In genomic region chr5:112921833-112922817, GRCh38 we compare ENCODE assay signal across 1 cellular context.
TF ChIP-seq lines count a peak whose summit lies in the region.

TSS of gene REEP5 (minus strand) at chr5:112922227. CDS start at chr5:112922190, 37 bp downstream.

TF ChIP-seq in K562, 482 proteins besides CTCF, POLR2A, EP300 and RAD21 (continued from another document and continues in another):
- no peak for TF ChIP-seq MGA (IDR thresholded peaks at IDR 0.05)
- TF ChIP-seq TRIM28 (IDR thresholded peaks at IDR 0.05), result no peak
- no peak for TF ChIP-seq KAT8 (IDR thresholded peaks at IDR 0.05; ENCODE audit: low read depth)
- no peak for TF ChIP-seq ZNF830 (CRISPR knock-in tag; IDR thresholded peaks at IDR 0.05)
- TF ChIP-seq CBX1 (IDR thresholded peaks at IDR 0.05; ENCODE audit: low read depth), result peak; percentile 50
- TF ChIP-seq ZNF696 (CRISPR knock-in tag; conservative IDR thresholded peaks at IDR 0.05), result no peak
- no peak for TF ChIP-seq RAD51 (IDR thresholded peaks at IDR 0.05; ENCODE audit: borderline replicate concordance, low read depth)
- peak; percentile 97 for TF ChIP-seq ZBTB7A (IDR thresholded peaks at IDR 0.05; ENCODE audit: borderline replicate concordance, control insufficient read depth, low read depth, low read length)
- TF ChIP-seq THAP7 (CRISPR knock-in tag; IDR thresholded peaks at IDR 0.05), result no peak
- no peak for TF ChIP-seq ZFP36 (IDR thresholded peaks at IDR 0.05; ENCODE audit: low read depth, low read length, partially characterized antibody)
- no peak for TF ChIP-seq HEY1 (CRISPR knock-in tag; IDR thresholded peaks at IDR 0.05; ENCODE audit: borderline replicate concordance)
- no peak for TF ChIP-seq TAF9B (IDR thresholded peaks at IDR 0.05; ENCODE audit: partially characterized antibody)
- no peak for TF ChIP-seq RBM39 (optimal IDR thresholded peaks at IDR 0.05; ENCODE audit: low read depth, low read length)
- TF ChIP-seq MCM7 (IDR thresholded peaks at IDR 0.05), result no peak
- TF ChIP-seq TEAD1 (CRISPR knock-in tag; IDR thresholded peaks at IDR 0.05), result peak in 1 of 2 experiments; percentile 60; a peak in 1 of 4 replicates
- TF ChIP-seq HMGXB4 (CRISPR knock-in tag; IDR thresholded peaks at IDR 0.05), result peak; percentile 79; the same call in 1 of the 2 replicates
- no peak for TF ChIP-seq TCFL5 (CRISPR knock-in tag; conservative IDR thresholded peaks at IDR 0.05)
- TF ChIP-seq SIRT6 (IDR thresholded peaks at IDR 0.05; ENCODE audit: low read depth, low read length), result no peak
- TF ChIP-seq FOS (IDR thresholded peaks at IDR 0.05; ENCODE audit: extremely low read depth, insufficient read length), result no peak
- no peak for TF ChIP-seq SMARCA4 (IDR thresholded peaks at IDR 0.05)
- no peak for TF ChIP-seq ZNF449 (CRISPR knock-in tag; IDR thresholded peaks at IDR 0.05)
- no peak for TF ChIP-seq TAL1 (IDR thresholded peaks at IDR 0.05)
- TF ChIP-seq ZBTB11 (CRISPR knock-in tag; IDR thresholded peaks at IDR 0.05), result peak in 1 of 3 experiments; percentile 70; a peak in 2 of 6 replicates
- no peak for TF ChIP-seq MCM5 (IDR thresholded peaks at IDR 0.05; ENCODE audit: low read depth)
- TF ChIP-seq ZFPM2 (CRISPR knock-in tag; IDR thresholded peaks at IDR 0.05), result no peak
- no peak for TF ChIP-seq ZNF707 (CRISPR knock-in tag; conservative IDR thresholded peaks at IDR 0.05)
- no peak for TF ChIP-seq ZC3H8 (IDR thresholded peaks at IDR 0.05)
- no peak for TF ChIP-seq TEAD2 (tag; IDR thresholded peaks at IDR 0.05)
- no peak for TF ChIP-seq ZFP1 (CRISPR knock-in tag; IDR thresholded peaks at IDR 0.05)
- no peak for TF ChIP-seq HNRNPUL1 (IDR thresholded peaks at IDR 0.05; ENCODE audit: low read length)
- TF ChIP-seq FOSL1 (tag; conservative IDR thresholded peaks at IDR 0.05), result 0 out of 2 replicates have a peak, but pooled peaks have one; percentile 18
- no peak for TF ChIP-seq ZNF431 (CRISPR knock-in tag; IDR thresholded peaks at IDR 0.05)
- no peak; the same call in 1 of the 2 replicates for TF ChIP-seq ERF (CRISPR knock-in tag; IDR thresholded peaks at IDR 0.05)
- TF ChIP-seq PRMT5 (CRISPR knock-in tag; IDR thresholded peaks at IDR 0.05), result no peak
- peak in 1 of 2 experiments; percentile 33; a peak in 1 of 4 replicates for TF ChIP-seq MNT (conservative IDR thresholded peaks at IDR 0.05)
- no peak; the same call in 1 of the 2 replicates for TF ChIP-seq ZC3H4 (CRISPR knock-in tag; IDR thresholded peaks at IDR 0.05; ENCODE audit: borderline replicate concordance)
- no peak for TF ChIP-seq CCAR2 (IDR thresholded peaks at IDR 0.05; ENCODE audit: low read depth, low read length)
- no peak for TF ChIP-seq BCL6 (CRISPR knock-in tag; IDR thresholded peaks at IDR 0.05)
- TF ChIP-seq SRSF7 (optimal IDR thresholded peaks at IDR 0.05; ENCODE audit: low read depth, low read length), result no peak
- no peak for TF ChIP-seq MITF (IDR thresholded peaks at IDR 0.05)
- TF ChIP-seq NELFE (IDR thresholded peaks at IDR 0.05; ENCODE audit: insufficient read depth, insufficient read length), result no peak
- TF ChIP-seq XRCC4 (IDR thresholded peaks at IDR 0.05; ENCODE audit: extremely low read depth, insufficient read depth, insufficient read length), result no peak
- TF ChIP-seq ZNF445 (CRISPR knock-in tag; IDR thresholded peaks at IDR 0.05; ENCODE audit: low read depth), result no peak
- no peak for TF ChIP-seq ZNF239 (CRISPR knock-in tag; IDR thresholded peaks at IDR 0.05)
- peak; percentile 48; the same call in 1 of the 2 replicates for TF ChIP-seq ELF1 (tag; IDR thresholded peaks at IDR 0.05)
- no peak for TF ChIP-seq ZNF133 (CRISPR knock-in tag; IDR thresholded peaks at IDR 0.05)
- no peak for TF ChIP-seq ELF2 (CRISPR knock-in tag; IDR thresholded peaks at IDR 0.05)
